Comparison of ENCODE assay signal across 10 cellular contexts in the genomic region with DNA sequence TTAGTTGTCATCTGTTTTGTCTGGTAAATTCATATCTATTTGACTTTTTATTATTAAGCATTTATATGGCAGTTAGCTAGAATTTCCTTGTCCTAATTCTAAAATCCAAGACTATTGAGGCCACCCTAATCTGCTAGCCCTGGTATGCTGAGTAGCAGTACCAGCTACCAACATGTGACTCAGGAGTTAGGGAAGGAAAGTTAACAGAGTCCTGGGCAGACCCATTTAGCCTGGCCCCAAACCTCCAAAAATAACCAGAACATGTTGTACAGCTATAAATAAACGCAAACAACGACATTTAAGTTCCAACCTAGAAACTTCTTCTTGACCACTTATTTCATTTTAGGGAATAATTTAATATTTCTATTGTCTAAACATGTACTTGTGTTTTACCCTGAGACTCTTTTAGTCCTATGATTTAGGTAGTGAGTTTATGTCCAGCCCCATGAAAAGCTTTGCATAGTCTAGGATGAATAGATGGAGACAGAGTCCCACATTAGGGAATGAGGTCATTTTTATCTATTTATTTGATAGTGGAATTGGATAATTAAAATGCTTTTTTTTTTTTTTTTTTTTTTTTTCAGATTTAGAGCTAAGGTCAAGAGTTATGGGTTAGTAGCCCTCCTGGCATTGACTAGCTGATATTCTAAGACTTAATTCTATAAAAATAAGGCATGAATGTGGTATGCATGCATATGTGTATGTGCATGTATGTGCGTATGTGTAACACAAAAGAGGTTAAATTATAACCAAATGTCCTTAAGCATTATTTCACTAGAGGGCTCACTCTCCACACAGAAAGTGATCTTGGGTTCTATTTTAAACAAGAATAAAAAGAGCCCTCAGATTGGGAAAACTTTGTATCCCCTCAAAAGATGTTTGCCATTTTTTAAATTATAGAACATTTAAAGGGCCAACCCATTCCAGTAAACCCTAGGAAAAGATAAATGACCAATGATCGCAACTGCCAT.
DNase-seq lines count a peak whose midpoint lies in the region; ATAC-seq and TF ChIP-seq lines count a peak whose summit lies in the region.
"Had no signal": no experiment of that assay in that cellular context is flagged by ENCODE, and none has a peak within 500 bp of the region (broad histone marks: within the 10 kb centered on the region; RNA-seq: fewer than 3 reads in every experiment).

No MANE protein-coding gene starts in this region.

- no peaks in the 10 kb centered on the region for H3K36me3 ChIP-seq in uterus

- no peaks in the 10 kb centered on the region for H3K27me3 ChIP-seq in uterus

- intact Hi-C loops in left colon (cut with DNase I, micrococcal nuclease) (no loop called here), uterus (cut with DNase I; ENCODE audit: low total_unique reads) (no loop called here)

- H3K36me3 Mint-ChIP-seq in brain: peaks cover 34% of the 10 kb centered on the region

- H3K9me3 ChIP-seq in uterus: no peaks in the 10 kb centered on the region

- no peaks in the 10 kb centered on the region for H3K9me3 Mint-ChIP-seq in brain
- H3K9me3 Mint-ChIP-seq: stimulated activated naive CD8-positive, alpha-beta T cell treated with anti-CD3 and anti-CD28 coated beads, Interleukin-15, Interleukin-2, amounts not matched to agents 100 ng/mL and 50 ng/mL, for 24 hours had no signal

- H3K4me3 Mint-ChIP-seq in brain: no peak overlapping the region
- H3K4me3 Mint-ChIP-seq: stimulated activated naive CD8-positive, alpha-beta T cell treated with anti-CD3 and anti-CD28 coated beads, Interleukin-15, Interleukin-2, amounts not matched to agents 100 ng/mL and 50 ng/mL, for 24 hours had no signal

- no peaks in the 10 kb centered on the region for H3K4me1 Mint-ChIP-seq in brain

- peaks cover 3% of the 10 kb centered on the region for H3K27me3 Mint-ChIP-seq in brain

- H3K4me1 ChIP-seq in uterus: no peaks in the 10 kb centered on the region

- TF ChIP-seq CTCF in brain (conservative IDR thresholded peaks at IDR 0.05) (peak; percentile 49 to 51), uterus (IDR thresholded peaks at IDR 0.05) (no peak)

- peak; percentile 9 for DNase-seq in NCI-H2171 treated with DMSO at 0.1 percent for 48 hours (lab: John Stamatoyannopoulos, UW)
- no peak for DNase-seq in NCI-H2171 (lab: John Stamatoyannopoulos, UW)
- no peak for DNase-seq in left colon
- DNase-seq in uterus: no peak
- DNase-seq in stimulated activated CD4-positive, alpha-beta T cell treated with anti-CD3 and anti-CD28 coated beads, Interleukin-1b, Interleukin-23, amount 100 ng/mL, for 48 hours: no peak
- no peak for DNase-seq in KBM-7
- DNase-seq: activated CD4-positive, alpha-beta T cell treated with anti-CD3 and anti-CD28 coated beads for 4 hours had no signal

- H3K27ac Mint-ChIP-seq in brain: peak overlapping the region in 1 of 5 experiments; percentile 75
- H3K27ac Mint-ChIP-seq: stimulated activated naive CD8-positive, alpha-beta T cell treated with anti-CD3 and anti-CD28 coated beads, Interleukin-15, Interleukin-2, amounts not matched to agents 100 ng/mL and 50 ng/mL, for 24 hours had no signal

- in situ Hi-C loops in KBM-7 (cut with MboI; ENCODE audit: low pct_unique_long_range_greater_than_20kb, low sequenced_read_pairs): no loop called here

- ATAC-seq in left colon: peak; percentile 40
- ATAC-seq in HG03095 (IDR thresholded peaks at IDR 0.05; ENCODE audit: unreplicated experiment): no peak

- H3K27ac ChIP-seq in uterus: peak overlapping the region; percentile 56 to 58

- TF ChIP-seq POLR2A in uterus (IDR thresholded peaks at IDR 0.05): no peak

- no peak overlapping the region for H3K4me3 ChIP-seq in uterus

Comparison
In these comparisons a context has a peak if more than half of its experiments do, and no peak if none do; other contexts are left out.
1. CTCF ChIP-seq: peak in brain (2 of 2); none in uterus (0 of 4).